Comparison of ENCODE assay signal across 35 cellular contexts in the genomic region with DNA sequence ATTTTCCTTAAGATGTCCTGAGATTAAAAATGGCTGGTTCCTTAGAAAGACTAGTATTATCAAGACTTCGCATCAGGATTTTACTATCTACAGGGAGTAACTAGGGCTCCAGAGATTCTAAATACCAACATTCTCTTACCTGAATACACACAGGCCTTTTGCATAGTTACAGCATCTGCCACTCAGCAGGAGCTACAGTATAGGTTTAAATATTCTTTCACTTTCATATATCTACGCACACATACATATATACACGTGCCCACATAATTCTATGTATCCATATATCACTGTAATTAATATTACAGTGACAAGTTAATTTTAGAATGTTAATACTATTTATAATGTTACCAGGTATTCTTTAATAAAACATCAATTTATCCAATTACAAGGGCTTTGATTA.
"Had no signal": no experiment of that assay in that cellular context is flagged by ENCODE, and none has a peak within 500 bp of the region (broad histone marks: within the 10 kb centered on the region; RNA-seq: fewer than 3 reads in every experiment).

No MANE protein-coding gene starts in this region.

- H3K27me3 Mint-ChIP-seq: activated CD4-positive, alpha-beta memory T cell treated with anti-CD3 and anti-CD28 coated beads for 36 hours; activated CD4-positive, alpha-beta T cell treated with anti-CD3 and anti-CD28 coated beads for 36 hours; activated CD4-positive, alpha-beta T cell treated with anti-CD3 and anti-CD28 coated beads, Interleukin-2, amount 10 ng/mL, durations not matched to agents 24 days and 14 days; activated naive CD4-positive, alpha-beta T cell treated with anti-CD3 and anti-CD28 coated beads, Interleukin-2, amount 50 U/mL, for 24 hours; activated naive CD8-positive, alpha-beta T cell treated with anti-CD3 and anti-CD28 coated beads for 36 hours; activated naive CD8-positive, alpha-beta T cell treated with anti-CD3 and anti-CD28 coated beads, Interleukin-2, amount 50 U/mL, for 24 hours; effector memory CD8-positive, alpha-beta T cell; T-helper 17 cell had no signal

- H3K4me3 Mint-ChIP-seq: activated CD4-positive, alpha-beta memory T cell treated with anti-CD3 and anti-CD28 coated beads for 36 hours; activated CD4-positive, alpha-beta T cell treated with anti-CD3 and anti-CD28 coated beads for 36 hours; activated CD4-positive, alpha-beta T cell treated with anti-CD3 and anti-CD28 coated beads, Interleukin-2, amount 10 ng/mL, durations not matched to agents 24 days and 14 days; activated CD8-positive, alpha-beta memory T cell treated with anti-CD3 and anti-CD28 coated beads, Interleukin-2, amount 10 ng/mL, durations not matched to agents 7 days and 5 days; activated CD8-positive, alpha-beta T cell treated with anti-CD3 and anti-CD28 coated beads, Interleukin-2, amount 10 ng/mL, durations not matched to agents 7 days and 5 days; activated naive CD4-positive, alpha-beta T cell treated with anti-CD3 and anti-CD28 coated beads for 36 hours; activated naive CD4-positive, alpha-beta T cell treated with anti-CD3 and anti-CD28 coated beads, Interleukin-2, amount 50 U/mL, for 24 hours; activated naive CD8-positive, alpha-beta T cell treated with anti-CD3 and anti-CD28 coated beads for 36 hours; activated naive CD8-positive, alpha-beta T cell treated with anti-CD3 and anti-CD28 coated beads, Interleukin-2, amount 50 U/mL, for 24 hours; activated T-helper 1 cell treated with anti-CD3 and anti-CD28 coated beads, Interleukin-12 subunit alpha, Interleukin-12 subunit beta, Interleukin-2, Interleukin-4 antibody, amounts not matched to agents 30 ng/mL and 10 ng/mL and 1 ng/mL, durations not matched to agents 14 hours and 24 hours and 36 hours; effector memory CD8-positive, alpha-beta T cell; T-helper 17 cell; T-helper 2 cell treated with Interferon-gamma antibody and Interleukin-4, amounts not matched to agents 5 μg/mL and 100 μg/mL, for 36 hours had no signal

- ATAC-seq: activated CD4-positive, alpha-beta T cell treated with anti-CD3 and anti-CD28 coated beads for 36 hours; activated CD8-positive, alpha-beta memory T cell treated with anti-CD3 and anti-CD28 coated beads, Interleukin-2, amount 10 ng/mL, durations not matched to agents 7 days and 5 days; activated CD8-positive, alpha-beta T cell treated with anti-CD3 and anti-CD28 coated beads, Interleukin-2, amount 10 ng/mL, durations not matched to agents 7 days and 5 days; activated naive CD8-positive, alpha-beta T cell treated with anti-CD3 and anti-CD28 coated beads, Interleukin-2, amount 50 U/mL, for 24 hours; body of pancreas; effector memory CD8-positive, alpha-beta T cell; foreskin keratinocyte; gastroesophageal sphincter; heart right ventricle; T-helper 17 cell had no signal

- H3K27ac ChIP-seq: adrenal gland, body of pancreas, esophagus muscularis mucosa, foreskin keratinocyte, gastroesophageal sphincter, heart right ventricle, WERI-Rb-1 had no signal

- H3K36me3 Mint-ChIP-seq: activated CD4-positive, alpha-beta memory T cell treated with anti-CD3 and anti-CD28 coated beads for 36 hours; activated naive CD4-positive, alpha-beta T cell treated with anti-CD3 and anti-CD28 coated beads, Interleukin-2, amount 50 U/mL, for 24 hours had no signal

- H3K4me1 ChIP-seq: adrenal gland, body of pancreas, foreskin keratinocyte, gastroesophageal sphincter had no signal

- H3K27me3 ChIP-seq: adrenal gland, body of pancreas, esophagus muscularis mucosa, foreskin keratinocyte, gastroesophageal sphincter, heart right ventricle had no signal

- H3K4me3 ChIP-seq: adrenal gland, body of pancreas, esophagus muscularis mucosa, gastroesophageal sphincter, heart right ventricle had no signal

- H3K9me3 ChIP-seq: adrenal gland, body of pancreas, esophagus muscularis mucosa, gastroesophageal sphincter, heart right ventricle had no signal

- H3K9me3 Mint-ChIP-seq: activated CD4-positive, alpha-beta memory T cell treated with anti-CD3 and anti-CD28 coated beads for 36 hours; activated naive CD4-positive, alpha-beta T cell treated with anti-CD3 and anti-CD28 coated beads for 36 hours; activated naive CD4-positive, alpha-beta T cell treated with anti-CD3 and anti-CD28 coated beads, Interleukin-2, amount 50 U/mL, for 24 hours; activated naive CD8-positive, alpha-beta T cell treated with anti-CD3 and anti-CD28 coated beads for 36 hours; activated naive CD8-positive, alpha-beta T cell treated with anti-CD3 and anti-CD28 coated beads, Interleukin-2, amount 50 U/mL, for 24 hours; activated T-helper 1 cell treated with anti-CD3 and anti-CD28 coated beads, Interleukin-12 subunit alpha, Interleukin-12 subunit beta, Interleukin-2, Interleukin-4 antibody, amounts not matched to agents 30 ng/mL and 10 ng/mL and 1 ng/mL, durations not matched to agents 14 hours and 24 hours and 36 hours; activated T-helper 2 cell treated with anti-CD3 and anti-CD28 coated beads, Interferon-gamma antibody, Interleukin-2, Interleukin-4, amounts not matched to agents 10 μg/mL and 5 μg/mL and 100 μg/mL, durations not matched to agents 14 hours and 24 hours and 36 hours; effector memory CD8-positive, alpha-beta T cell; T-helper 2 cell treated with Interferon-gamma antibody and Interleukin-4, amounts not matched to agents 5 μg/mL and 100 μg/mL, for 36 hours had no signal

- DNase-seq: activated CD4-positive, alpha-beta memory T cell treated with anti-CD3 and anti-CD28 coated beads for 36 hours; activated CD4-positive, alpha-beta T cell treated with anti-CD3 and anti-CD28 coated beads for 36 hours; activated CD4-positive, alpha-beta T cell treated with anti-CD3 and anti-CD28 coated beads, Interleukin-2, amount 10 ng/mL, durations not matched to agents 24 days and 14 days; activated CD4-positive, CD25-positive, alpha-beta regulatory T cell; activated CD4-positive, CD25-positive, alpha-beta regulatory T cell treated with anti-CD3 and anti-CD28 coated beads, Interleukin-2, amount 50 U/mL, for 72 hours; activated CD8-positive, alpha-beta memory T cell treated with anti-CD3 and anti-CD28 coated beads, Interleukin-2, amount 10 ng/mL, durations not matched to agents 7 days and 5 days; activated CD8-positive, alpha-beta memory T cell treated with anti-CD3 and anti-CD28 coated beads, Interleukin-2, amount 50 U/mL, for 4 hours; activated CD8-positive, alpha-beta T cell treated with anti-CD3 and anti-CD28 coated beads, Interleukin-2, amount 10 ng/mL, durations not matched to agents 7 days and 5 days; activated effector memory CD4-positive, alpha-beta T cell treated with anti-CD3 and anti-CD28 coated beads, Interleukin-2, amount 50 U/mL, for 16 hours; activated naive CD4-positive, alpha-beta T cell treated with anti-CD3 and anti-CD28 coated beads for 36 hours; activated naive CD8-positive, alpha-beta T cell treated with anti-CD3 and anti-CD28 coated beads for 36 hours; activated naive CD8-positive, alpha-beta T cell treated with anti-CD3 and anti-CD28 coated beads, Interleukin-2, amount 50 U/mL, for 24 hours; activated T-cell treated with anti-CD3 and anti-CD28 coated beads, Interleukin-2, amount 50 U/mL, for 1 hour; activated T-cell treated with anti-CD3 and anti-CD28 coated beads, Interleukin-2, amount 50 U/mL, for 48 hours; adrenal gland; amygdala; aorta; body of pancreas; caudate nucleus; cortex of kidney; dermis blood vessel endothelial cell; effector CD4-positive, alpha-beta T cell; effector memory CD8-positive, alpha-beta T cell; erythroblast; foreskin keratinocyte; heart right ventricle; T-helper 17 cell; T1000; WERI-Rb-1 had no signal

- H3K36me3 ChIP-seq: adrenal gland, esophagus muscularis mucosa, gastroesophageal sphincter, heart right ventricle, WERI-Rb-1 had no signal

- H3K27ac Mint-ChIP-seq: activated CD4-positive, alpha-beta memory T cell treated with anti-CD3 and anti-CD28 coated beads for 36 hours; activated CD4-positive, alpha-beta T cell treated with anti-CD3 and anti-CD28 coated beads for 36 hours; activated CD4-positive, alpha-beta T cell treated with anti-CD3 and anti-CD28 coated beads, Interleukin-2, amount 10 ng/mL, durations not matched to agents 24 days and 14 days; activated CD8-positive, alpha-beta memory T cell treated with anti-CD3 and anti-CD28 coated beads, Interleukin-2, amount 10 ng/mL, durations not matched to agents 7 days and 5 days; activated CD8-positive, alpha-beta T cell treated with anti-CD3 and anti-CD28 coated beads, Interleukin-2, amount 10 ng/mL, durations not matched to agents 7 days and 5 days; activated naive CD4-positive, alpha-beta T cell treated with anti-CD3 and anti-CD28 coated beads for 36 hours; activated naive CD4-positive, alpha-beta T cell treated with anti-CD3 and anti-CD28 coated beads, Interleukin-2, amount 50 U/mL, for 24 hours; activated naive CD8-positive, alpha-beta T cell treated with anti-CD3 and anti-CD28 coated beads for 36 hours; activated naive CD8-positive, alpha-beta T cell treated with anti-CD3 and anti-CD28 coated beads, Interleukin-2, amount 50 U/mL, for 24 hours; activated T-helper 1 cell treated with anti-CD3 and anti-CD28 coated beads, Interleukin-12 subunit alpha, Interleukin-12 subunit beta, Interleukin-2, Interleukin-4 antibody, amounts not matched to agents 30 ng/mL and 10 ng/mL and 1 ng/mL, durations not matched to agents 14 hours and 24 hours and 36 hours; activated T-helper 2 cell treated with anti-CD3 and anti-CD28 coated beads, Interferon-gamma antibody, Interleukin-2, Interleukin-4, amounts not matched to agents 10 μg/mL and 5 μg/mL and 100 μg/mL, durations not matched to agents 14 hours and 24 hours and 36 hours; effector memory CD8-positive, alpha-beta T cell; T-helper 17 cell; T-helper 2 cell treated with Interferon-gamma antibody and Interleukin-4, amounts not matched to agents 5 μg/mL and 100 μg/mL, for 36 hours had no signal
